17 cellular contexts compared by ENCODE assay signal in the genomic region with DNA sequence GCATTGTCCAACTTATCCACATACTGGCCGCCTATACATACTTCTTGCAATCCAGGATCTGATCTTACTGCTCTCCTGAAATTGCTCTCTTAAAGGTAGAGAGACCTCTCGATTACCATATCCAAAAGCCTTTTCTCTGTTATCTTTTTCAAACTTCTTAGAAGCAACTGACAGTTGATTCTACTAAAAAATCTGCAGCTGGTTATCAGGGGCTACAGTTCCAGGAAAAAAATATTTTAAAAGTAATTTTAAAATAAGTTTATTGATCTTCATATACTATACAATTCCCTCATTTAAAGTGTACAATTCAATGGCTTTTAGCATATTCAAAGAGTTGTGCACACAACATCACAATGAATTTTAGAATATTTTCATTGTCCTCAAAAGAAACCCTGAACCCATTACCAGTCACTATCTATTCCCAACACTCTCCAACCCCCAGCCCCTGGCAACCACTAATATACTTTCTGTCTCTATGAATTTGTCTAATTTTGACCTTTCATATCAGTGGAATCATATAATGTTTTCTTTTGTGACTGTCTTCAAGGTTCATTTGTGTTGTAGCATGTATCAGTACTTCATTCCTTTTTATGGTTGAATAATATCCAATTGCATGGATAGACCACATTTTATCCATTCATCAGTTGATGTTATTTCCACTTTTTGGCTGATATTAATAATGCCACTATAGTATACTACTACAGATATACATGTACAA.
DNase-seq lines count a peak whose midpoint lies in the region; ATAC-seq, FAIRE-seq and TF ChIP-seq lines count a peak whose summit lies in the region.
"Had no signal": no experiment of that assay in that cellular context is flagged by ENCODE, and none has a peak within 500 bp of the region (broad histone marks: within the 10 kb centered on the region; RNA-seq: fewer than 3 reads in every experiment).

No MANE protein-coding gene starts in this region.

- DNase-seq in activated naive CD4-positive, alpha-beta T cell treated with anti-CD3 and anti-CD28 coated beads, Interleukin-2, amount 10 ng/mL, durations not matched to agents 7 days and 5 days: no peak
- DNase-seq in activated naive CD4-positive, alpha-beta T cell treated with anti-CD3 and anti-CD28 coated beads, Interleukin-2, amount 50 U/mL, for 16 hours: no peak
- peak; percentile 6 for DNase-seq in Karpas-422
- DNase-seq in K562 (ENCODE audit: extremely low read depth in 1 of 4, low spot score in 3 of 4): peak; percentile 10 to 45 (median 18)
- DNase-seq in OCI-LY7 (ENCODE audit: low spot score): no peak
- no peak for DNase-seq in naive thymus-derived CD4-positive, alpha-beta T cell
- DNase-seq in DMS153 (lab: John Stamatoyannopoulos, UW): no peak
- DNase-seq: 8988T; ACHN; Calu3; CD4-positive, alpha-beta T cell; DND-41; GDM1; KBM-7 had no signal

- peak; percentile 87 for ATAC-seq in K562
- ATAC-seq in naive thymus-derived CD4-positive, alpha-beta T cell: no peak

- POLR2A ChIA-PET in K562 (lab: Yijun Ruan, JAX): interaction anchor here (0.6 to 1.3 kb wide), 4 partner anchors 10 to 30 kb away, joined by 3 to 5 read pairs (median 4); no protein-coding TSS in a partner anchor
- POLR2A ChIA-PET in OCI-LY7 (lab: Charles Lee): no interaction called here
- POLR2A ChIA-PET in naive thymus-derived CD4-positive, alpha-beta T cell (lab: Charles Lee): no interaction called here

- TF ChIP-seq CTCF in K562 (IDR thresholded peaks at IDR 0.05 in 2 of 3, conservative IDR thresholded peaks at IDR 0.05 in 1 of 3; ENCODE audit: insufficient read depth in 2 of 3, low read depth in 1 of 3, low read length in 3 of 3) (no peak), OCI-LY7 (conservative IDR thresholded peaks at IDR 0.05; ENCODE audit: low read length) (no peak)

- 0 out of 2 replicates have a peak, but pooled peaks have one; percentile 1 for TF ChIP-seq EP300 in K562 (IDR thresholded peaks at IDR 0.05; ENCODE audit: low read length)

- H3K4me1 ChIP-seq in Karpas-422 (ENCODE audit: low read length) (peaks cover 14% of the 10 kb centered on the region), K562 (replicated peaks in 1 of 2; ENCODE audit: control insufficient read depth in 2 of 2, insufficient read depth in 2 of 2, low read length in 2 of 2) (peaks cover 0 to 17% of the 10 kb centered on the region in 2 experiments; a peak in 2 of 5 replicates), OCI-LY7 (ENCODE audit: insufficient read depth, low read length, poor library complexity, severe bottlenecking) (no peaks in the 10 kb centered on the region)
- H3K4me1 ChIP-seq in naive thymus-derived CD4-positive, alpha-beta T cell (ENCODE audit: control insufficient read depth in 2 of 2, insufficient read depth in 2 of 2, low read length in 2 of 2): no peaks in the 10 kb centered on the region
- H3K4me1 ChIP-seq: BLaER1 treated with 17β-estradiol and CSF1 and Interleukin-3, amounts not matched to agents 10 nM and 100 nM had no signal

- H3K4me3 ChIP-seq in Karpas-422 (ENCODE audit: low read length): no peak overlapping the region
- H3K4me3 ChIP-seq in K562: no peak overlapping the region
- no peak overlapping the region for H3K4me3 ChIP-seq in OCI-LY7 (ENCODE audit: low read depth, low read length, poor library complexity, severe bottlenecking)
- no peak overlapping the region for H3K4me3 ChIP-seq in naive thymus-derived CD4-positive, alpha-beta T cell (ENCODE audit: low read length)
- H3K4me3 ChIP-seq: BLaER1 treated with 17β-estradiol and CSF1 and Interleukin-3, amounts not matched to agents 10 nM and 100 nM; HAP-1 had no signal

- H4K20me1 ChIP-seq in Karpas-422 (ENCODE audit: insufficient read depth, low read depth, low read length) (no peaks in the 10 kb centered on the region), K562 (replicated peaks; ENCODE audit: control insufficient read depth, insufficient read depth, low read length) (no peaks in the 10 kb centered on the region), OCI-LY7 (ENCODE audit: insufficient read depth, low read length) (no peaks in the 10 kb centered on the region)
- H4K20me1 ChIP-seq: BLaER1 treated with 17β-estradiol and CSF1 and Interleukin-3, amounts not matched to agents 10 nM and 100 nM had no signal

- H3K27ac Mint-ChIP-seq in activated naive CD4-positive, alpha-beta T cell treated with anti-CD3 and anti-CD28 coated beads, Interleukin-2, amount 10 ng/mL, durations not matched to agents 7 days and 5 days: peak overlapping the region; percentile 33
- H3K27ac Mint-ChIP-seq in naive thymus-derived CD4-positive, alpha-beta T cell: no peak overlapping the region
- H3K27ac Mint-ChIP-seq: CD4-positive, alpha-beta T cell had no signal

- H3K4me1 Mint-ChIP-seq in activated naive CD4-positive, alpha-beta T cell treated with anti-CD3 and anti-CD28 coated beads, Interleukin-2, amount 10 ng/mL, durations not matched to agents 7 days and 5 days: no peaks in the 10 kb centered on the region
- no peaks in the 10 kb centered on the region for H3K4me1 Mint-ChIP-seq in naive thymus-derived CD4-positive, alpha-beta T cell

- no peak for TF ChIP-seq POLR2A in K562 (conservative IDR thresholded peaks at IDR 0.05)

- no peak for TF ChIP-seq RAD21 in K562 (CRISPR knock-in tag; conservative IDR thresholded peaks at IDR 0.05 in 1 of 2, IDR thresholded peaks at IDR 0.05 in 1 of 2)

- no peak overlapping the region for H3K4me3 Mint-ChIP-seq in activated naive CD4-positive, alpha-beta T cell treated with anti-CD3 and anti-CD28 coated beads, Interleukin-2, amount 10 ng/mL, durations not matched to agents 7 days and 5 days
- no peak overlapping the region for H3K4me3 Mint-ChIP-seq in naive thymus-derived CD4-positive, alpha-beta T cell
- H3K4me3 Mint-ChIP-seq: CD4-positive, alpha-beta T cell had no signal

- H3K4me2 ChIP-seq in Karpas-422 (ENCODE audit: low read depth, low read length, poor library complexity, severe bottlenecking): no peak overlapping the region
- H3K4me2 ChIP-seq in K562 (ENCODE audit: insufficient read depth, low read length): 0 out of 2 replicates have a peak overlapping the region, but pooled peaks have one; percentile 12
- H3K4me2 ChIP-seq in OCI-LY7 (ENCODE audit: low read length): no peak overlapping the region
- H3K4me2 ChIP-seq: BLaER1 treated with 17β-estradiol and CSF1 and Interleukin-3, amounts not matched to agents 10 nM and 100 nM had no signal

- H3K36me3 Mint-ChIP-seq in activated naive CD4-positive, alpha-beta T cell treated with anti-CD3 and anti-CD28 coated beads, Interleukin-2, amount 10 ng/mL, durations not matched to agents 7 days and 5 days: peaks cover 8% of the 10 kb centered on the region
- H3K36me3 Mint-ChIP-seq in naive thymus-derived CD4-positive, alpha-beta T cell: peaks cover 14 to 48% (median 28%) of the 10 kb centered on the region in 5 donors

- no peaks in the 10 kb centered on the region for H3K27me3 Mint-ChIP-seq in activated naive CD4-positive, alpha-beta T cell treated with anti-CD3 and anti-CD28 coated beads, Interleukin-2, amount 10 ng/mL, durations not matched to agents 7 days and 5 days
- no peaks in the 10 kb centered on the region for H3K27me3 Mint-ChIP-seq in naive thymus-derived CD4-positive, alpha-beta T cell
- H3K27me3 Mint-ChIP-seq: CD4-positive, alpha-beta T cell had no signal

- 0% methylated on average over 2 of the region's 2 CpGs for WGBS in K562 (ENCODE audit: insufficient coverage, low coverage, missing lambda C conversion rate)

- 0 out of 2 replicates have a peak, but pooled peaks cover 3% of the 10 kb centered on the region for H3K9me2 ChIP-seq in Karpas-422 (replicated peaks; ENCODE audit: insufficient read depth, low read length)
- H3K9me2 ChIP-seq in OCI-LY7 (ENCODE audit: insufficient read depth, low read length): no peaks in the 10 kb centered on the region

- intact Hi-C loops in K562 (cut with micrococcal nuclease): no loop called here
- intact Hi-C loops in OCI-LY7 (cut with micrococcal nuclease; ENCODE audit: unreplicated experiment): no loop called here
- intact Hi-C loops in naive thymus-derived CD4-positive, alpha-beta T cell (cut with micrococcal nuclease): no loop called here

- H3K27ac ChIP-seq in Karpas-422 (ENCODE audit: low read length): no peak overlapping the region
- peak overlapping the region; percentile 75 for H3K27ac ChIP-seq in K562 (ENCODE audit: extremely low read depth, low read depth, low read length)
- H3K27ac ChIP-seq in OCI-LY7 (ENCODE audit: low read depth, low read length, poor library complexity, severe bottlenecking): no peak overlapping the region
- no peak overlapping the region for H3K27ac ChIP-seq in naive thymus-derived CD4-positive, alpha-beta T cell (ENCODE audit: low read depth, low read length)
- H3K27ac ChIP-seq: BLaER1 treated with 17β-estradiol and CSF1 and Interleukin-3, amounts not matched to agents 10 nM and 100 nM; HL-60 had no signal

- no peak overlapping the region for H3K9ac ChIP-seq in Karpas-422 (ENCODE audit: low read length)
- H3K9ac ChIP-seq in K562 (ENCODE audit: insufficient read depth in 1 of 2, low read depth in 2 of 2, low read length in 2 of 2): peak overlapping the region in 1 of 2 experiments; percentile 22; a peak in 2 of 4 replicates
- H3K9ac ChIP-seq: BLaER1 treated with 17β-estradiol and CSF1 and Interleukin-3, amounts not matched to agents 10 nM and 100 nM had no signal

- H3K36me3 ChIP-seq in Karpas-422 (ENCODE audit: insufficient read depth, low read length) (no peaks in the 10 kb centered on the region), K562 (ENCODE audit: control insufficient read depth, insufficient read depth, low read length) (peaks cover 4% of the 10 kb centered on the region; the same call in 1 of the 3 replicates), OCI-LY7 (ENCODE audit: insufficient read depth, low read length) (no peaks in the 10 kb centered on the region)
- no peaks in the 10 kb centered on the region for H3K36me3 ChIP-seq in naive thymus-derived CD4-positive, alpha-beta T cell (ENCODE audit: control insufficient read depth in 2 of 3, insufficient read depth in 3 of 3, low read length in 3 of 3)
- H3K36me3 ChIP-seq: HAP-1 had no signal

- H3K27me3 ChIP-seq in Karpas-422 (ENCODE audit: low read length) (no peaks in the 10 kb centered on the region), K562 (ENCODE audit: control insufficient read depth in 2 of 2, insufficient read depth in 2 of 2, low read length in 2 of 2) (no peaks in the 10 kb centered on the region)
- no peaks in the 10 kb centered on the region for H3K27me3 ChIP-seq in naive thymus-derived CD4-positive, alpha-beta T cell (ENCODE audit: control insufficient read depth in 2 of 2, insufficient read depth in 2 of 2, low read length in 2 of 2)

- in situ Hi-C loops in K562 (cut with MboI): no loop called here

- BruUV-seq in K562 (replicated peaks; lab: Mats Ljungman, UMichigan): no TSS peak
- BruUV-seq in OCI-LY7 (replicated peaks; lab: Mats Ljungman, UMichigan): no TSS peak

- CTCF ChIA-PET in activated naive CD4-positive, alpha-beta T cell treated with anti-CD3 and anti-CD28 coated beads, Interleukin-2, amount 10 ng/mL, durations not matched to agents 7 days and 5 days (lab: Charles Lee): no interaction called here
- CTCF ChIA-PET in K562 (lab: Yijun Ruan, JAX; ENCODE audit: low intra/inter-chr PET ratio): no interaction called here
- CTCF ChIA-PET in OCI-LY7 (lab: Charles Lee; ENCODE audit: unreplicated experiment): no interaction called here
- CTCF ChIA-PET in naive thymus-derived CD4-positive, alpha-beta T cell (lab: Charles Lee): no interaction called here

- H3K9me1 ChIP-seq in K562 (ENCODE audit: control insufficient read depth, insufficient read depth, low read length): no peaks in the 10 kb centered on the region

- FAIRE-seq in K562 (lab: Jason Lieb, UNC): peak; percentile 79

- H2AFZ ChIP-seq in Karpas-422 (ENCODE audit: low read length) (no peak overlapping the region), K562 (ENCODE audit: low read depth, low read length) (0 out of 2 replicates have a peak overlapping the region, but pooled peaks have one; percentile 4), OCI-LY7 (ENCODE audit: low read length) (no peak overlapping the region)

- H3K9me3 Mint-ChIP-seq in activated naive CD4-positive, alpha-beta T cell treated with anti-CD3 and anti-CD28 coated beads, Interleukin-2, amount 10 ng/mL, durations not matched to agents 7 days and 5 days: no peaks in the 10 kb centered on the region
- H3K9me3 Mint-ChIP-seq in naive thymus-derived CD4-positive, alpha-beta T cell: peaks cover 0 to 13% (median 2%) of the 10 kb centered on the region in 11 donors
- H3K9me3 Mint-ChIP-seq: CD4-positive, alpha-beta T cell had no signal

- H3K79me2 ChIP-seq in Karpas-422 (ENCODE audit: low read length): no peaks in the 10 kb centered on the region
- no peaks in the 10 kb centered on the region for H3K79me2 ChIP-seq in K562 (ENCODE audit: control insufficient read depth, insufficient read depth, low read length)
- no peaks in the 10 kb centered on the region for H3K79me2 ChIP-seq in OCI-LY7 (ENCODE audit: insufficient read depth, low read depth, low read length)

- no peaks in the 10 kb centered on the region for H3K9me3 ChIP-seq in Karpas-422 (ENCODE audit: low read length)
- no peaks in the 10 kb centered on the region; the same call in 1 of the 2 replicates for H3K9me3 ChIP-seq in K562 (replicated peaks; ENCODE audit: control insufficient read depth, insufficient read depth, low read depth, low read length)
- no peaks in the 10 kb centered on the region for H3K9me3 ChIP-seq in OCI-LY7 (ENCODE audit: low read length)
- no peaks in the 10 kb centered on the region for H3K9me3 ChIP-seq in naive thymus-derived CD4-positive, alpha-beta T cell (ENCODE audit: control insufficient read depth in 2 of 3, low read length in 3 of 3)
- H3K9me3 ChIP-seq: HAP-1 had no signal

Comparison
In these comparisons a context has a peak if more than half of its experiments do, and no peak if none do; other contexts are left out.
1. DNase-seq: peak in Karpas-422 (single experiment) and K562 (4 of 4); none in activated naive CD4-positive, alpha-beta T cell treated with anti-CD3 and anti-CD28 coated beads, Interleukin-2, amount 10 ng/mL, durations not matched to agents 7 days and 5 days (single experiment), activated naive CD4-positive, alpha-beta T cell treated with anti-CD3 and anti-CD28 coated beads, Interleukin-2, amount 50 U/mL, for 16 hours (single experiment), OCI-LY7 (single experiment), naive thymus-derived CD4-positive, alpha-beta T cell (0 of 9) and DMS153 (single experiment).